Comparison of ENCODE assay signal across 8 cellular contexts in the genomic region with DNA sequence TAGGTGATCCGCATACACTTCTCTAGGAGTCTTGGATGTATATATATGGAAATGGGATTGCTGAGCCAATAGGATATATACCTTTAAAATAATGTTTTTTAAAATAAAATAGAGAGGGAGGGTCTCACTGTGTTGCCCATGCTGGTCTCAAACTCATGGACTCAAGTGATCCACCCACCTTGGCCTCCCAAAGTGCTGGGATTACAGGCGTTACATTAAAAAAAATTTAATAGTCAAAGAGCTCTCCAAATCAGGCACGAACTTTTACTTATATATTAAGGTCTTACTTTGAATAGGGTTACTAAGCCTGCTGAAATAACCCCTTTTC.
DNase-seq lines count a peak whose midpoint lies in the region; ATAC-seq and TF ChIP-seq lines count a peak whose summit lies in the region.

No MANE protein-coding gene starts in this region.

- H3K27ac Mint-ChIP-seq in naive B cell = peak overlapping the region; percentile 98 to 100 (median 100)

- H3K9me3 Mint-ChIP-seq in naive B cell = peaks cover 3 to 13% (median 7%) of the 10 kb centered on the region in 7 donors

- H3K79me2 ChIP-seq in KMS-11 (ENCODE audit: insufficient read depth, low read depth) = no peaks in the 10 kb centered on the region

- POLR2A ChIA-PET in AG04450 (lab: Yijun Ruan, JAX) = interaction anchor here (0.6 to 1.6 kb wide), 6 partner anchors 109 to 595 kb away, joined by 3 to 10 read pairs (median 4); a partner anchor contains a TSS

- H3K4me3 Mint-ChIP-seq in naive B cell = peak overlapping the region; percentile 90 to 99 (median 96)

- CTCF ChIA-PET in AG04450 (lab: Charles Lee) = interaction anchor here (0.6 to 1.8 kb wide), 6 partner anchors 9 to 369 kb away, joined by 3 to 7 read pairs (median 4); a partner anchor contains a TSS

- peak overlapping the region; percentile 97 for H3K27ac ChIP-seq in AG04450 (ENCODE audit: low read depth, low read length)
- peak overlapping the region; percentile 85 for H3K27ac ChIP-seq in KMS-11

- TF ChIP-seq CTCF in AG04450 (IDR thresholded peaks at IDR 0.05; ENCODE audit: low read depth, low read length) = no peak
- no peak for TF ChIP-seq CTCF in KMS-11 (conservative IDR thresholded peaks at IDR 0.05; ENCODE audit: low read depth, low read length)
- no peak for TF ChIP-seq CTCF in cardiac fibroblast (IDR thresholded peaks at IDR 0.05; ENCODE audit: low read depth, low read length)

- H4K20me1 ChIP-seq in KMS-11 (ENCODE audit: insufficient read depth) = no peaks in the 10 kb centered on the region

- peak overlapping the region; percentile 61 for H3K4me2 ChIP-seq in KMS-11

- peaks cover 8 to 12% (median 11%) of the 10 kb centered on the region in 3 donors for H3K4me1 Mint-ChIP-seq in naive B cell

- peak overlapping the region; percentile 83 for H2AFZ ChIP-seq in KMS-11 (ENCODE audit: low read depth)

- DNase-seq in AG04450 (ENCODE audit: low read depth, low spot score) (no peak), cardiac fibroblast (ENCODE audit: low read depth in 2 of 2) (no peak), naive B cell (no peak), hepatic stellate cell (ENCODE audit: low spot score) (no peak), NCI-H748 (lab: John Stamatoyannopoulos, UW; ENCODE audit: unreplicated experiment) (no peak)

- H3K27me3 ChIP-seq in AG04450 (ENCODE audit: control insufficient read depth, insufficient read depth, low read length) (no peaks in the 10 kb centered on the region), KMS-11 (ENCODE audit: insufficient read depth, low read depth) (no peaks in the 10 kb centered on the region)

- H3K36me3 ChIP-seq in KMS-11 (ENCODE audit: insufficient read depth) = no peaks in the 10 kb centered on the region

- H3K9ac ChIP-seq in KMS-11 = peak overlapping the region; percentile 90

- peaks cover 4 to 19% of the 10 kb centered on the region in 2 donors for H3K36me3 Mint-ChIP-seq in naive B cell

- ATAC-seq in naive B cell (ENCODE audit: low read depth in 2 of 2) (no peak), GM19452 (IDR thresholded peaks at IDR 0.05; ENCODE audit: unreplicated experiment) (no peak), HG02981 (IDR thresholded peaks at IDR 0.05; ENCODE audit: unreplicated experiment) (no peak)

- no peaks in the 10 kb centered on the region for H3K9me3 ChIP-seq in AG04450 (ENCODE audit: control insufficient read depth, insufficient read depth, low read length)

- no peaks in the 10 kb centered on the region for H3K27me3 Mint-ChIP-seq in naive B cell

- H3K4me3 ChIP-seq in AG04450 (ENCODE audit: low read depth, low read length) (peak overlapping the region; percentile 37), KMS-11 (IDR thresholded peaks at IDR 0.05; ENCODE audit: insufficient read depth, low read depth, low read length) (no peak overlapping the region), cardiac fibroblast (replicated peaks in 1 of 2; ENCODE audit: low read depth in 2 of 2, low read length in 2 of 2) (peak overlapping the region; percentile 47 to 55)

- peaks cover 13% of the 10 kb centered on the region for H3K4me1 ChIP-seq in KMS-11 (ENCODE audit: low read depth, poor library complexity, severe bottlenecking)
